In the genomic region with DNA sequence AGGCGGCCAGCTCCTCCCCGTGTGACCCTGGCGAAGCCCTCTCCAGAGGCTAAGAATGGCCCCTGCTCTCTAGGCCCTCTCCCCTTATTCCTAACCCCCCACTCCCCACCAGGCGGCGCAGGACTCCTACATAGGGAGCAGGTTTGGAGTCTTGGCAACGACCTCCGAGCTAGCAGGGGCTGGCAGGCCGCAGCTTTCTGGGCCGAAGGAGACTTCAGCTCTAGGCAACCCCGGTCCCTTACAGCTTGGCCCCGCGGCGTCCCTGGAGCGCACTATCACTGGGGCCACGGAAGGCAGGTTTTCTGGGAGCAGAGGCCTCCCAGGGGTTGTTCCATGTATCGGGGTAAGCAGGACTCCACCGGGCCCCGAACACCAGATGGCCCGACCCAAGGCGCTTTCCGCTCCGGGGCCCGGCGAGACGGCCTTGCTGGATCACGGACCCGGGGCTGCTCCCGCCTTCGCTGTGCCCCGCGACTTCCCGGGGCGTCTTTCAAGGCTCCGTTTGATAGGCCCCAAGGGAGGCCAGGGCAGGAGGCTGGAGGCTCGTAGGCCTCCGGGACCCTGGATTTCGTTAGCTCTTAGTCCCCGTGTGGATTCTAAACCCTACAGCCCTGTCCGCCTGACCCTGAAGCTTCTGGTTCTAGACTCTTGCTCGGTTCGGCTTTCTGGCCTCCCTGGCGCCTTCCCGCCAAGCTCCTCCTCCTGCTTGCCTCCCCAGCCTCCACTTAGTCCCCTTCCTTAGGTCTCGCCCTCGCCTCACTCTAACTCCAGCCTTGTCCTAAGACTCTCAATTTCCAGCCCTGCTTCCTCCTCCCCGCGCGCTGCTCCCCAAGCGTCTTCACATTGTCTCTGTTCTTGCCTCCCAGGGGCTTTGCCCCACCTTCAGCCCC, we compare ENCODE assay signal across 9 cellular contexts. TPM values are rescaled to one million over a fixed set of nuclear protein-coding genes. Genes with fewer than 3 reads are reported as not detected.
DNase-seq lines count a peak whose midpoint lies in the region; ATAC-seq lines count a peak whose summit lies in the region.
"Had no signal": no experiment of that assay in that cellular context is flagged by ENCODE, and none has a peak within 500 bp of the region (broad histone marks: within the 10 kb centered on the region; RNA-seq: fewer than 3 reads in every experiment).

No MANE protein-coding gene starts in this region.

- peaks cover 23% of the 10 kb centered on the region for H3K36me3 Mint-ChIP-seq in activated CD8-positive, alpha-beta T cell treated with anti-CD3 and anti-CD28 coated beads, Interleukin-2, amount 10 ng/mL, durations not matched to agents 7 days and 5 days (ENCODE audit: low read depth)

- ATAC-seq in activated CD8-positive, alpha-beta T cell treated with anti-CD3 and anti-CD28 coated beads, Interleukin-2, amount 10 ng/mL, durations not matched to agents 7 days and 5 days = peak; percentile 35
- peak; percentile 42 to 46 for ATAC-seq in left cardiac atrium
- ATAC-seq in HG03196 (IDR thresholded peaks at IDR 0.05; ENCODE audit: unreplicated experiment) = no peak
- no peak for ATAC-seq in HG02763 (IDR thresholded peaks at IDR 0.05; ENCODE audit: unreplicated experiment)

- POLR2A ChIA-PET in activated CD8-positive, alpha-beta T cell treated with anti-CD3 and anti-CD28 coated beads, Interleukin-2, amount 10 ng/mL, durations not matched to agents 7 days and 5 days (lab: Charles Lee) = interaction anchor here (0.7 to 0.8 kb wide), 2 partner anchors 22 to 200 kb away, joined by 3 to 4 read pairs; partner anchors contain the start of genes ACTR5 and FAM83D

- intact Hi-C loops in left cardiac atrium (cut with DNase I) = loop anchor here in 1 of 2 donors (5.0 kb wide), 1 partner anchor 79 kb away; no protein-coding TSS in a partner anchor

- H3K4me3 Mint-ChIP-seq in activated CD8-positive, alpha-beta T cell treated with anti-CD3 and anti-CD28 coated beads, Interleukin-2, amount 10 ng/mL, durations not matched to agents 7 days and 5 days = peak overlapping the region; percentile 47

- CTCF ChIA-PET in activated CD8-positive, alpha-beta T cell treated with anti-CD3 and anti-CD28 coated beads, Interleukin-2, amount 10 ng/mL, durations not matched to agents 7 days and 5 days (lab: Charles Lee) = interaction anchor here (0.7 to 4.6 kb wide), 7 partner anchors 12 to 167 kb away, joined by 3 to 26 read pairs (median 3); no protein-coding TSS in a partner anchor

- DNase-seq in D341Med (ENCODE audit: low spot score) (peak; percentile 81), M059J (ENCODE audit: low read depth) (peak; percentile 62), left cardiac atrium (peak; percentile 50), medulla oblongata (ENCODE audit: extremely low spot score) (no peak)
- DNase-seq in activated CD8-positive, alpha-beta T cell treated with anti-CD3 and anti-CD28 coated beads, Interleukin-2, amount 10 ng/mL, durations not matched to agents 7 days and 5 days = peak; percentile 52
- DNase-seq in stimulated activated CD8-positive, alpha-beta memory T cell treated with anti-CD3 and anti-CD28 coated beads, Interleukin-4, amount 100 ng/mL, for 24 hours (ENCODE audit: low read depth) = peak; percentile 21

- H3K9me3 Mint-ChIP-seq in activated CD8-positive, alpha-beta T cell treated with anti-CD3 and anti-CD28 coated beads, Interleukin-2, amount 10 ng/mL, durations not matched to agents 7 days and 5 days (ENCODE audit: insufficient read depth) = peaks cover 11% of the 10 kb centered on the region

- peak overlapping the region; percentile 58 for H3K27ac Mint-ChIP-seq in activated CD8-positive, alpha-beta T cell treated with anti-CD3 and anti-CD28 coated beads, Interleukin-2, amount 10 ng/mL, durations not matched to agents 7 days and 5 days

- H3K4me1 Mint-ChIP-seq in activated CD8-positive, alpha-beta T cell treated with anti-CD3 and anti-CD28 coated beads, Interleukin-2, amount 10 ng/mL, durations not matched to agents 7 days and 5 days (ENCODE audit: low read depth) = peaks cover 59% of the 10 kb centered on the region

- H3K27me3 Mint-ChIP-seq in activated CD8-positive, alpha-beta T cell treated with anti-CD3 and anti-CD28 coated beads, Interleukin-2, amount 10 ng/mL, durations not matched to agents 7 days and 5 days (ENCODE audit: low read depth) = peaks cover 95% of the 10 kb centered on the region

RNA-seq across cellular contexts. Expression of gene SLC32A1, which starts 1.9 kb away (rescaled TPM):
- not detected in 2 replicates for total RNA-seq in M059J (2014; rRNA removed; shearing (Covaris generic))
- total RNA-seq in activated CD8-positive, alpha-beta T cell treated with anti-CD3 and anti-CD28 coated beads, Interleukin-2, amount 10 ng/mL, durations not matched to agents 7 days and 5 days = not detected
- not detected for total RNA-seq in left cardiac atrium
- total RNA-seq: upper lobe of left lung had no signal

RNA-seq across cellular contexts. Expression of gene ACTR5, which starts 22.1 kb away (rescaled TPM):
- total RNA-seq in M059J (2014; rRNA removed; shearing (Covaris generic)) = 10.6 and 12.0 TPM in 2 replicates
- total RNA-seq in activated CD8-positive, alpha-beta T cell treated with anti-CD3 and anti-CD28 coated beads, Interleukin-2, amount 10 ng/mL, durations not matched to agents 7 days and 5 days = 1 to 10 TPM; 8.4 to 9.2 TPM
- total RNA-seq in left cardiac atrium = 1 to 10 TPM; 3.6 to 5.1 TPM

Comparison
In these comparisons a context has a peak if more than half of its experiments do, and no peak if none do; other contexts are left out.
1. ATAC-seq: peak in activated CD8-positive, alpha-beta T cell treated with anti-CD3 and anti-CD28 coated beads, Interleukin-2, amount 10 ng/mL, durations not matched to agents 7 days and 5 days (single experiment) and left cardiac atrium (2 of 2); none in HG03196 (single experiment) and HG02763 (single experiment).